ENCODE assay signal across 8 cellular contexts in the genomic region with DNA sequence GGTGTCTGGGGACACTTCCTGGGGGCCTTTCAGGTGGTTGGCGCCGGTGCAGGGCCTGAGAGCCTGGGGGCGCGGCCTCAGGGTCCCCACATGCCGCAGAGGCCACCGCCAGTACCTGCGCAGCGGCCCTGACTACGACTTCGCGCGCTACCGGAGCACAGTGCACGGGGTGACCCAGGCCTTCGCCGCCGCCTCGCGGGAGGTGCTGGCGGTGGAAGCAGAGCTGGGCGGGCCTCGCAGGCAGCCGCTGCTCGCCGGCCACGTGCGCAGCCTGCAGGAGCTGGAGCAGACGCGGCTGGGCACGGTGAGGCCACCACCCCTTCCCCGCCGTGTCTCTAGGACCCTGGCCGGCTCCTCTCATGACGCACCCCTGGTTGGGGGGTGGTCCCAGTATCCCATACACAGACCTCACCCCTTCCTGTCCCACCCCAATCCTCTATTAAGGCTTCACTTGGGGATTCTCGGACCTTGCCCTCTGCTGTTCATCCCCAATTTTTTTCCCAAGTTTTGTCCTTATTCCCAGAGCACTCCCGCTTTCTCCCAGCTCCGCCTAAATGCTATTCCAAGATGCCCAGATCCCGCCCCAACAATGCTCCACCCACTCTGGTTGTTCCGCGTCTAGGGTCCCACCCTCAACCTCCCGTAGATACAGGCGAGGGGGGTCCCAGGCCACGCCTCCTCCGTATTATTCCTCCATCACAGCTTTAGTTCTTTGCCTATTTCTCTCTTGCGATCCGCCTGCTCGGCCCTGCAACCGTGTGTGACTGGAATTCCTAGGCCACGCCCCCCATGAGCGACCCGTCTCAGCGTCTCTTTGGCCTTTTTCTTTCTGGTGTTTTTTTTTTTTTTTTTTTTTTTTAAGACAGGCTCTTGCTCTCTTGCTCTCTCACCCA. TPM values are rescaled to one million over a fixed set of nuclear protein-coding genes. Genes with fewer than 3 reads are reported as not detected.
DNase-seq lines count a peak whose midpoint lies in the region; ATAC-seq and TF ChIP-seq lines count a peak whose summit lies in the region.

No MANE protein-coding gene starts in this region.

- intact Hi-C loops in left lung (cut with DNase I) = loop anchor here in 1 of 2 donors (10.0 kb wide), 1 partner anchor 85 kb away; no protein-coding TSS in a partner anchor

- H3K36me3 ChIP-seq in WERI-Rb-1 (peaks cover 18% of the 10 kb centered on the region), left lung (peaks cover 0 to 10% of the 10 kb centered on the region in 2 donors)

- DNase-seq in NCI-H2107 (lab: John Stamatoyannopoulos, UW) = peak; percentile 50
- DNase-seq in NCI-H2107 treated with DMSO at 0.1 percent for 48 hours (lab: John Stamatoyannopoulos, UW; ENCODE audit: unreplicated experiment) = no peak
- peak; percentile 93 for DNase-seq in NCI-H1694 treated with DMSO at 0.1 percent for 48 hours (lab: John Stamatoyannopoulos, UW)
- peak; percentile 88 for DNase-seq in WERI-Rb-1
- DNase-seq in left lung = peak; percentile 70 to 92
- peak; percentile 40 for DNase-seq in stimulated activated CD8-positive, alpha-beta memory T cell treated with anti-CD3 and anti-CD28 coated beads, Interleukin-15, amount 100 ng/mL, for 1 hour (ENCODE audit: low read depth)

- H3K4me1 ChIP-seq in left lung = peaks cover 11 to 37% of the 10 kb centered on the region in 2 donors

- H3K27ac ChIP-seq in WERI-Rb-1 (peak overlapping the region; percentile 88), cingulate gyrus (ENCODE audit: low read depth, low read length) (peak overlapping the region; percentile 91), left lung (peak overlapping the region; percentile 88 to 97)

- no peak for TF ChIP-seq CTCF in WERI-Rb-1 (IDR thresholded peaks at IDR 0.05; ENCODE audit: low read depth, low read length)
- TF ChIP-seq CTCF in left lung (IDR thresholded peaks at IDR 0.05) = peak in 1 of 2 donors; percentile 20

- ATAC-seq in HG02763 (IDR thresholded peaks at IDR 0.05; ENCODE audit: unreplicated experiment) = peak; percentile 16
- ATAC-seq in left lung = peak; percentile 78

- H3K27me3 ChIP-seq in WERI-Rb-1 (ENCODE audit: insufficient read depth, low read depth, severe bottlenecking) (no peaks in the 10 kb centered on the region), left lung (peaks cover 0 to 12% of the 10 kb centered on the region in 2 donors)

- H3K4me3 ChIP-seq in WERI-Rb-1 (ENCODE audit: low read depth, low read length) (peak overlapping the region; percentile 74), left lung (peak overlapping the region; percentile 77 to 79)

- no peaks in the 10 kb centered on the region for H3K9me3 ChIP-seq in WERI-Rb-1 (ENCODE audit: severe bottlenecking)
- no peaks in the 10 kb centered on the region for H3K9me3 ChIP-seq in left lung

RNA-seq across cellular contexts. Expression of gene REX1BD, which starts 1.0 kb away (rescaled TPM):
- total RNA-seq in left lung = 10 to 100 TPM; 51.7 to 52.1 TPM

RNA-seq across cellular contexts. Expression of gene CRLF1, which starts 17.0 kb away (rescaled TPM):
- total RNA-seq in left lung = 10 to 100 TPM; 22.5 to 44.7 TPM

RNA-seq across cellular contexts. Expression of gene UBA52, which starts 18.0 kb away (rescaled TPM):
- total RNA-seq in left lung = 100 to 1,000 TPM; 922 to 971 TPM

RNA-seq across cellular contexts. Expression of gene TMEM59L, which starts 23.0 kb away (rescaled TPM):
- 1 to 10 TPM; 1.6 to 4.9 TPM for total RNA-seq in left lung

RNA-seq across cellular contexts. Expression of gene KXD1, which starts 32.0 kb away (rescaled TPM):
- 10 to 100 TPM; 68.9 to 86.2 TPM for total RNA-seq in left lung
